Comparison of ENCODE assay signal across 8 cellular contexts in genomic region chr6:31462964-31463940, GRCh38. TPM values are rescaled to one million over a fixed set of nuclear protein-coding genes. Genes with fewer than 3 reads are reported as not detected.
DNase-seq lines count a peak whose midpoint lies in the region; ATAC-seq, FAIRE-seq and TF ChIP-seq lines count a peak whose summit lies in the region.

No MANE protein-coding gene starts in this region.

- H3K27ac ChIP-seq in layer of hippocampus (ENCODE audit: low read depth, low read length) = peak overlapping the region; percentile 56

- FAIRE-seq in GM12891 (lab: Jason Lieb, UNC) = peak; percentile 84

- H3K27ac Mint-ChIP-seq in activated CD4-positive, alpha-beta T cell treated with anti-CD3 and anti-CD28 coated beads, Interleukin-2, amount 10 ng/mL, durations not matched to agents 7 days and 5 days = peak overlapping the region; percentile 94

- peak; percentile 90 for ATAC-seq in HG02623 (IDR thresholded peaks at IDR 0.05; ENCODE audit: unreplicated experiment)

- H3K4me1 Mint-ChIP-seq in activated CD4-positive, alpha-beta T cell treated with anti-CD3 and anti-CD28 coated beads, Interleukin-2, amount 10 ng/mL, durations not matched to agents 7 days and 5 days = peaks cover 59% of the 10 kb centered on the region

- H3K36me3 Mint-ChIP-seq in activated CD4-positive, alpha-beta T cell treated with anti-CD3 and anti-CD28 coated beads, Interleukin-2, amount 10 ng/mL, durations not matched to agents 7 days and 5 days (ENCODE audit: low read depth) = peaks cover 43% of the 10 kb centered on the region

- DNase-seq in GM12891 (ENCODE audit: insufficient read length, low spot score) = peak; percentile 70
- peak; percentile 78 to 82 for DNase-seq in NCI-H2081 (lab: John Stamatoyannopoulos, UW)
- peak; percentile 93 for DNase-seq in activated CD4-positive, alpha-beta T cell treated with anti-CD3 and anti-CD28 coated beads, Interleukin-2, amount 10 ng/mL, durations not matched to agents 7 days and 5 days
- peak; percentile 44 for DNase-seq in cortex of kidney (lab: John Stamatoyannopoulos, UW)
- peak; percentile 75 to 76 for DNase-seq in stimulated activated CD4-positive, alpha-beta T cell treated with anti-CD3 and anti-CD28 coated beads, Interleukin-1b, Interleukin-23, amount 100 ng/mL, for 1 hour (ENCODE audit: low read depth in 2 of 2)
- DNase-seq in OCI-M2 (lab: John Stamatoyannopoulos, UW; ENCODE audit: unreplicated experiment) = no peak

- H3K27me3 ChIP-seq in layer of hippocampus (ENCODE audit: control insufficient read depth, insufficient read depth, low read length) = no peaks in the 10 kb centered on the region

- POLR2A ChIA-PET in activated CD4-positive, alpha-beta T cell treated with anti-CD3 and anti-CD28 coated beads, Interleukin-2, amount 10 ng/mL, durations not matched to agents 7 days and 5 days (lab: Charles Lee) = no interaction called here

- TF ChIP-seq POLR2A in GM12891 (IDR thresholded peaks at IDR 0.05; ENCODE audit: low read depth, low read length) = peak; percentile 98

- no peaks in the 10 kb centered on the region for H3K9me3 Mint-ChIP-seq in activated CD4-positive, alpha-beta T cell treated with anti-CD3 and anti-CD28 coated beads, Interleukin-2, amount 10 ng/mL, durations not matched to agents 7 days and 5 days

- CTCF ChIA-PET in activated CD4-positive, alpha-beta T cell treated with anti-CD3 and anti-CD28 coated beads, Interleukin-2, amount 10 ng/mL, durations not matched to agents 7 days and 5 days (lab: Charles Lee) = interaction anchor here (0.6 to 1.7 kb wide), 6 partner anchors 15 to 1013 kb away, joined by 3 to 6 read pairs (median 4); no protein-coding TSS in a partner anchor

- peak overlapping the region; percentile 99 for H3K4me3 Mint-ChIP-seq in activated CD4-positive, alpha-beta T cell treated with anti-CD3 and anti-CD28 coated beads, Interleukin-2, amount 10 ng/mL, durations not matched to agents 7 days and 5 days

- H3K27me3 Mint-ChIP-seq in activated CD4-positive, alpha-beta T cell treated with anti-CD3 and anti-CD28 coated beads, Interleukin-2, amount 10 ng/mL, durations not matched to agents 7 days and 5 days = peaks cover 2% of the 10 kb centered on the region

TF ChIP-seq in GM12891, 5 proteins besides CTCF, POLR2A, EP300 and RAD21:
- TF ChIP-seq POLR2AphosphoS5 (IDR thresholded peaks at IDR 0.05; ENCODE audit: low read depth, low read length) (peak; percentile 98), SPI1 (IDR thresholded peaks at IDR 0.05; ENCODE audit: low read depth, low read length) (no peak), TAF1 (IDR thresholded peaks at IDR 0.05; ENCODE audit: low read depth, low read length) (peak; percentile 95), POU2F2 (IDR thresholded peaks at IDR 0.05; ENCODE audit: low read depth, low read length) (peak; percentile 90)

RNA-seq across cellular contexts. Expression of gene MICB, which starts 34.7 kb away (rescaled TPM):
- polyA plus RNA-seq in GM12891 (2012; ENCODE audit: low read depth, missing spikeins) = 6.9 TPM
- total RNA-seq in activated CD4-positive, alpha-beta T cell treated with anti-CD3 and anti-CD28 coated beads, Interleukin-2, amount 10 ng/mL, durations not matched to agents 7 days and 5 days = 10 to 100 TPM; 54.2 to 55.7 TPM

RNA-seq across cellular contexts. Expression of gene MICA, which starts 59.9 kb away (rescaled TPM):
- 5.0 TPM for polyA plus RNA-seq in GM12891 (2012; ENCODE audit: low read depth, missing spikeins)
- 10 to 100 TPM; 10.5 to 10.8 TPM for total RNA-seq in activated CD4-positive, alpha-beta T cell treated with anti-CD3 and anti-CD28 coated beads, Interleukin-2, amount 10 ng/mL, durations not matched to agents 7 days and 5 days
